Comparison of ENCODE assay signal across 16 cellular contexts in the genomic region with DNA sequence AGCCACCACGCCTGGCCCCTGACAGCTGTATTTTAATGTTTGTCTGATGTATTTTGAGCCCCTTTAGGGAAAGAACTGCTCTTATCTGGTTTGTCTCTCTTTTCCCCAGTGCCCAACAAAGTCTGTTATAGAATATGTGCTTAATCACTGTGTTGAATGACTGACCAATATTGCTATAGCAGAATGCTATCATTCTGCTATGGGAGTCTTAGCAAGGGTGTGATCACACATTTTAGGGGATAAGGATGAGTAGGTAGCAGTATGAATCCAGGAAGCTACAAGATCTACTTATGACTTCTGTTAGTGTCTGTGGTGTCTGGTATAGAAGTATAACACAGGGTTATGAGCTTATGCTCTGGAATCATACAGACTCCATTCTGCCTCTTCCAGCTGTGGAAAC.
"Had no signal": no experiment of that assay in that cellular context is flagged by ENCODE, and none has a peak within 500 bp of the region (broad histone marks: within the 10 kb centered on the region; RNA-seq: fewer than 3 reads in every experiment).

No MANE protein-coding gene starts in this region.

- DNase-seq: colonic mucosa; dermis blood vessel endothelial cell; endodermal cell; foreskin melanocyte; head of caudate nucleus; hippocampal formation; left colon; left ventricle myocardium superior; mesendoderm; naive thymus-derived CD4-positive, alpha-beta T cell; sigmoid colon; stimulated activated naive CD4-positive, alpha-beta T cell treated with Interleukin-2 at 50 U/mL for 16 hours; tibial artery; upper lobe of left lung; uterus had no signal

- H3K4me3 Mint-ChIP-seq: endodermal cell, neural crest cell had no signal

- H3K27ac Mint-ChIP-seq: endodermal cell had no signal

- H3K9me3 Mint-ChIP-seq: endodermal cell; naive thymus-derived CD4-positive, alpha-beta T cell; neural crest cell had no signal

- H3K27me3 Mint-ChIP-seq: naive thymus-derived CD4-positive, alpha-beta T cell had no signal

- ATAC-seq: left colon; left ventricle myocardium superior; naive thymus-derived CD4-positive, alpha-beta T cell had no signal
